Comparison of ENCODE assay signal across 11 cellular contexts in genomic region chr16:14502256-14502875, GRCh38.
DNase-seq lines count a peak whose midpoint lies in the region; ATAC-seq and TF ChIP-seq lines count a peak whose summit lies in the region.
"Had no signal": no experiment of that assay in that cellular context is flagged by ENCODE, and none has a peak within 500 bp of the region (broad histone marks: within the 10 kb centered on the region; RNA-seq: fewer than 3 reads in every experiment).

No MANE protein-coding gene starts in this region.

- H3K36me3 ChIP-seq in Caco-2 (ENCODE audit: control insufficient read depth, insufficient read depth, low read length) (no peaks in the 10 kb centered on the region), SJCRH30 (no peaks in the 10 kb centered on the region), gastroesophageal sphincter (no peaks in the 10 kb centered on the region), gastrocnemius medialis (no peaks in the 10 kb centered on the region)
- H3K36me3 ChIP-seq: neural progenitor cell had no signal

- H3K4me1 ChIP-seq in Caco-2 (peaks cover 13% of the 10 kb centered on the region), SJCRH30 (peaks cover 18% of the 10 kb centered on the region), gastroesophageal sphincter (peaks cover 16 to 53% (median 18%) of the 10 kb centered on the region in 3 donors), gastrocnemius medialis (peaks cover 71 to 77% of the 10 kb centered on the region in 2 donors)

- no TSS peak for BruUV-seq in Caco-2 (replicated peaks; lab: Mats Ljungman, UMichigan)

- TF ChIP-seq EP300 in gastroesophageal sphincter (IDR thresholded peaks at IDR 0.05) = no peak

- WGBS in gastroesophageal sphincter (ENCODE audit: low coverage in 1 of 2), 2 donors = 48 to 52% methylated on average over 2 to 4 of the region's 4 CpGs

- H3K4me3 ChIP-seq in Caco-2 (ENCODE audit: low read depth, low read length) = no peak overlapping the region
- H3K4me3 ChIP-seq in SJCRH30 = no peak overlapping the region
- no peak overlapping the region for H3K4me3 ChIP-seq in gastroesophageal sphincter
- H3K4me3 ChIP-seq in gastrocnemius medialis = no peak overlapping the region
- H3K4me3 ChIP-seq: neural progenitor cell had no signal

- TF ChIP-seq CTCF in Caco-2 (IDR thresholded peaks at IDR 0.05; ENCODE audit: insufficient read depth in 1 of 2, low read depth in 1 of 2, low read length in 1 of 2, severe bottlenecking in 1 of 2, unreplicated experiment in 1 of 2) (no peak), gastroesophageal sphincter (IDR thresholded peaks at IDR 0.05) (no peak), gastrocnemius medialis (IDR thresholded peaks at IDR 0.05 in 4 of 5, conservative IDR thresholded peaks at IDR 0.05 in 1 of 5) (no peak)

- in situ Hi-C loops in gastrocnemius medialis (cut with MboI; ENCODE audit: low sequenced_read_pairs in 4 of 4) = no loop called here

- no peak for TF ChIP-seq POLR2A in gastroesophageal sphincter (IDR thresholded peaks at IDR 0.05)
- TF ChIP-seq POLR2A in gastrocnemius medialis (IDR thresholded peaks at IDR 0.05) = no peak

- peak overlapping the region; percentile 57 for H3K27ac Mint-ChIP-seq in Caco-2 (ENCODE audit: unreplicated experiment)
- H3K27ac Mint-ChIP-seq: neural progenitor cell had no signal

- CTCF ChIA-PET in Caco-2 (lab: Charles Lee) = no interaction called here

- peaks cover 10% of the 10 kb centered on the region for H3K4me1 Mint-ChIP-seq in Caco-2 (ENCODE audit: low read depth, unreplicated experiment)

- H3K4me3 Mint-ChIP-seq in Caco-2 (ENCODE audit: unreplicated experiment) = no peak overlapping the region
- H3K4me3 Mint-ChIP-seq: central memory CD8-positive, alpha-beta T cell had no signal

- no peaks in the 10 kb centered on the region for H3K27me3 Mint-ChIP-seq in Caco-2 (ENCODE audit: insufficient read depth, unreplicated experiment)
- H3K27me3 Mint-ChIP-seq: central memory CD8-positive, alpha-beta T cell had no signal

- H3K27ac ChIP-seq in SJCRH30 (peak overlapping the region; percentile 64), gastroesophageal sphincter (peak overlapping the region; percentile 68 to 83 (median 76)), gastrocnemius medialis (peak overlapping the region; percentile 85 to 88 (median 86))
- H3K27ac ChIP-seq: neural progenitor cell had no signal

- DNase-seq in Caco-2 = no peak
- no peak for DNase-seq in SJCRH30
- DNase-seq in gastrocnemius medialis = no peak
- DNase-seq in occipital lobe (lab: John Stamatoyannopoulos, UW) = no peak
- DNase-seq in 8988T = no peak
- no peak for DNase-seq in activated CD4-positive, CD25-positive, alpha-beta regulatory T cell (lab: John Stamatoyannopoulos, UW)
- DNase-seq: activated CD8-positive, alpha-beta memory T cell treated with anti-CD3 and anti-CD28 coated beads, Interleukin-2, amount 50 U/mL, for 4 hours had no signal

- no peaks in the 10 kb centered on the region for H3K9me3 Mint-ChIP-seq in Caco-2 (ENCODE audit: unreplicated experiment)
- H3K9me3 Mint-ChIP-seq: central memory CD8-positive, alpha-beta T cell; neural progenitor cell had no signal

- H3K9me3 ChIP-seq in Caco-2 = no peaks in the 10 kb centered on the region
- H3K9me3 ChIP-seq in SJCRH30 (replicated peaks) = no peaks in the 10 kb centered on the region
- no peaks in the 10 kb centered on the region for H3K9me3 ChIP-seq in gastroesophageal sphincter
- H3K9me3 ChIP-seq in gastrocnemius medialis = no peaks in the 10 kb centered on the region

- POLR2A ChIA-PET in Caco-2 (lab: Charles Lee) = interaction anchor here (0.6 kb wide), 1 partner anchor 48 kb away, joined by 3 read pairs; no protein-coding TSS in a partner anchor

- no peaks in the 10 kb centered on the region for H3K27me3 ChIP-seq in Caco-2 (replicated peaks; ENCODE audit: control insufficient read depth, insufficient read depth, low read length)
- no peaks in the 10 kb centered on the region for H3K27me3 ChIP-seq in SJCRH30
- H3K27me3 ChIP-seq in gastroesophageal sphincter = no peaks in the 10 kb centered on the region
- H3K27me3 ChIP-seq in gastrocnemius medialis = no peaks in the 10 kb centered on the region
- H3K27me3 ChIP-seq: neural progenitor cell had no signal

- H3K36me3 Mint-ChIP-seq in Caco-2 (ENCODE audit: insufficient read depth, unreplicated experiment) = no peaks in the 10 kb centered on the region
- H3K36me3 Mint-ChIP-seq: neural progenitor cell had no signal

- intact Hi-C loops in Caco-2 (cut with micrococcal nuclease; ENCODE audit: unreplicated experiment) = no loop called here
- intact Hi-C loops in gastrocnemius medialis (cut with DNase I; ENCODE audit: low total_unique reads) = loop anchor here (1.0 to 2.0 kb wide), 2 partner anchors 25 to 202 kb away; no protein-coding TSS in a partner anchor

- ATAC-seq in gastroesophageal sphincter (no peak), gastrocnemius medialis (no peak), GM18873 (IDR thresholded peaks at IDR 0.05; ENCODE audit: low FRiP score, unreplicated experiment) (no peak)
